In genomic region chr12:2794261-2794735, GRCh38 we compare ENCODE assay signal across 8 cellular contexts. TPM values are rescaled to one million over a fixed set of nuclear protein-coding genes. Genes with fewer than 3 reads are reported as not detected.
DNase-seq lines count a peak whose midpoint lies in the region; ATAC-seq and TF ChIP-seq lines count a peak whose summit lies in the region.

No MANE protein-coding gene starts in this region.

- peak overlapping the region; percentile 88 for H3K4me2 ChIP-seq in osteoblast (ENCODE audit: insufficient read depth, low read length)

- H3K9me3 Mint-ChIP-seq in activated naive CD8-positive, alpha-beta T cell (ENCODE audit: low read depth), result no peaks in the 10 kb centered on the region

- no peaks in the 10 kb centered on the region; the same call in 1 of the 2 replicates for H3K4me1 ChIP-seq in HUES64 (ENCODE audit: insufficient read depth, low read length)
- peaks cover 8% of the 10 kb centered on the region for H3K4me1 ChIP-seq in cardiac muscle cell (ENCODE audit: low read depth)
- peaks cover 12% of the 10 kb centered on the region for H3K4me1 ChIP-seq in osteoblast (ENCODE audit: insufficient read depth, low read length)

- peaks cover 15% of the 10 kb centered on the region for H4K20me1 ChIP-seq in osteoblast (ENCODE audit: insufficient read depth, low read length)

- TF ChIP-seq CTCF in cardiac muscle cell (IDR thresholded peaks at IDR 0.05; ENCODE audit: low read depth, low read length), result no peak
- no peak for TF ChIP-seq CTCF in osteoblast (IDR thresholded peaks at IDR 0.05; ENCODE audit: extremely low read depth, low read depth, low read length)

- H3K4me3 ChIP-seq in HUES64 (ENCODE audit: low read length), result peak overlapping the region; percentile 76
- H3K4me3 ChIP-seq in cardiac muscle cell, result peak overlapping the region; percentile 71
- peak overlapping the region; percentile 92 for H3K4me3 ChIP-seq in osteoblast (ENCODE audit: insufficient read depth, low read length)

- H3K4me1 Mint-ChIP-seq in activated naive CD8-positive, alpha-beta T cell (ENCODE audit: low read depth), result peaks cover 22% of the 10 kb centered on the region

- H3K9ac ChIP-seq in HUES64 (ENCODE audit: low read depth, low read length), result peak overlapping the region; percentile 73

- peak overlapping the region; percentile 83 for H3K4me3 Mint-ChIP-seq in activated naive CD8-positive, alpha-beta T cell

- DNase-seq in cardiac muscle cell (ENCODE audit: low read depth in 1 of 2, low spot score in 1 of 2), result no peak
- no peak for DNase-seq in osteoblast (ENCODE audit: insufficient read length, low spot score, missing footprints)
- DNase-seq in superior temporal gyrus (ENCODE audit: extremely low spot score), result no peak
- no peak for DNase-seq in cerebellar nuclear complex (lab: John Stamatoyannopoulos, UW)
- no peak for DNase-seq in NCI-H1436 treated with DMSO at 0.1 percent for 48 hours (lab: John Stamatoyannopoulos, UW)

- H3K36me3 Mint-ChIP-seq in activated naive CD8-positive, alpha-beta T cell, result peaks cover 13% of the 10 kb centered on the region

- H3K27ac Mint-ChIP-seq in activated naive CD8-positive, alpha-beta T cell, result no peak overlapping the region

- peak overlapping the region; percentile 77 for H2AFZ ChIP-seq in osteoblast (ENCODE audit: low read length)

- no peaks in the 10 kb centered on the region for H3K27me3 Mint-ChIP-seq in activated naive CD8-positive, alpha-beta T cell

- H3K9me3 ChIP-seq in HUES64 (ENCODE audit: insufficient read depth, low read depth, low read length) (no peaks in the 10 kb centered on the region), cardiac muscle cell (ENCODE audit: low read depth) (no peaks in the 10 kb centered on the region), osteoblast (ENCODE audit: low read depth, low read length) (no peaks in the 10 kb centered on the region)

- H3K27me3 ChIP-seq in HUES64 (ENCODE audit: insufficient read depth, low read length), result peaks cover 14% of the 10 kb centered on the region
- H3K27me3 ChIP-seq in cardiac muscle cell, result no peaks in the 10 kb centered on the region
- H3K27me3 ChIP-seq in osteoblast (ENCODE audit: insufficient read depth, low read length), result peaks cover 12% of the 10 kb centered on the region

- H3K36me3 ChIP-seq in HUES64 (ENCODE audit: insufficient read depth, low read length), result peaks cover 30% of the 10 kb centered on the region
- peaks cover 18% of the 10 kb centered on the region for H3K36me3 ChIP-seq in cardiac muscle cell
- H3K36me3 ChIP-seq in osteoblast (ENCODE audit: insufficient read depth, low read length), result peaks cover 19% of the 10 kb centered on the region

- peak; percentile 2 for ATAC-seq in GM18907 (IDR thresholded peaks at IDR 0.05; ENCODE audit: unreplicated experiment)

- H3K27ac ChIP-seq in HUES64 (ENCODE audit: low read depth, low read length) (peak overlapping the region; percentile 48; the same call in 1 of the 2 replicates), cardiac muscle cell (no peak overlapping the region), osteoblast (ENCODE audit: low read depth, low read length) (no peak overlapping the region)

- peaks cover 26% of the 10 kb centered on the region for H3K79me2 ChIP-seq in osteoblast (ENCODE audit: insufficient read depth, low read length)

- 1% methylated on average over 43 of the region's 43 CpGs for WGBS in HUES64

RNA-seq across cellular contexts. Expression of gene FKBP4, which starts 0.5 kb away (rescaled TPM):
- 88.0 TPM for polyA plus RNA-seq in HUES64 (2013, experiment 1 of 2)
- 86.2 TPM for polyA plus RNA-seq in HUES64 (2013, experiment 2 of 2)
- 96.3 and 124 TPM in 2 replicates for total RNA-seq in cardiac muscle cell
- 112 and 129 TPM in 2 replicates for polyA plus RNA-seq in cardiac muscle cell
- total RNA-seq in osteoblast, result 14.4 and 17.4 TPM in 2 replicates

RNA-seq across cellular contexts. Expression of gene ITFG2, which starts 18.2 kb away (rescaled TPM):
- 18.5 TPM for polyA plus RNA-seq in HUES64 (2013, experiment 1 of 2)
- polyA plus RNA-seq in HUES64 (2013, experiment 2 of 2), result 12.8 TPM
- 23.6 and 30.4 TPM in 2 replicates for total RNA-seq in cardiac muscle cell
- 45.2 and 45.5 TPM in 2 replicates for polyA plus RNA-seq in cardiac muscle cell
- total RNA-seq in osteoblast, result 20.6 TPM in 2 replicates

RNA-seq across cellular contexts. Expression of gene NRIP2, which starts 40.5 kb away (rescaled TPM):
- 0.15 TPM for polyA plus RNA-seq in HUES64 (2013, experiment 1 of 2)
- 0.19 TPM for polyA plus RNA-seq in HUES64 (2013, experiment 2 of 2)
- total RNA-seq in cardiac muscle cell, result not detected in 2 replicates
- 1.3 and 1.4 TPM in 2 replicates for polyA plus RNA-seq in cardiac muscle cell
- total RNA-seq in osteoblast, result 0.59 TPM in 1 of 2 replicates, not detected in the other
